9 cellular contexts compared by ENCODE assay signal in genomic region chr15:55402707-55403106, GRCh38. TPM values are rescaled to one million over a fixed set of nuclear protein-coding genes. Genes with fewer than 3 reads are reported as not detected.
DNase-seq lines count a peak whose midpoint lies in the region; ATAC-seq and TF ChIP-seq lines count a peak whose summit lies in the region.
"Had no signal": no experiment of that assay in that cellular context is flagged by ENCODE, and none has a peak within 500 bp of the region (broad histone marks: within the 10 kb centered on the region; RNA-seq: fewer than 3 reads in every experiment).

No MANE protein-coding gene starts in this region.

- H3K4me3 Mint-ChIP-seq in activated CD8-positive, alpha-beta T cell treated with anti-CD3 and anti-CD28 coated beads, Interleukin-2, amount 10 ng/mL, durations not matched to agents 7 days and 5 days = no peak overlapping the region
- peak overlapping the region in 1 of 8 donors; percentile 60 for H3K4me3 Mint-ChIP-seq in naive B cell

- DNase-seq in H4 (ENCODE audit: low spot score) (peak; percentile 14), naive B cell (no peak), DMS53 treated with DMSO at 0.1 percent for 48 hours (lab: John Stamatoyannopoulos, UW; ENCODE audit: unreplicated experiment) (no peak), testis (no peak), NCI-H748 treated with DMSO at 0.1 percent for 48 hours (lab: John Stamatoyannopoulos, UW) (no peak)
- DNase-seq in activated CD8-positive, alpha-beta T cell treated with anti-CD3 and anti-CD28 coated beads, Interleukin-2, amount 10 ng/mL, durations not matched to agents 7 days and 5 days = no peak
- DNase-seq: activated effector memory CD4-positive, alpha-beta T cell treated with Interleukin-2 at 50 U/mL for 16 hours; heart left ventricle had no signal

- no peaks in the 10 kb centered on the region for H3K9me3 ChIP-seq in testis
- H3K9me3 ChIP-seq: heart left ventricle had no signal

- H3K4me1 Mint-ChIP-seq in activated CD8-positive, alpha-beta T cell treated with anti-CD3 and anti-CD28 coated beads, Interleukin-2, amount 10 ng/mL, durations not matched to agents 7 days and 5 days (ENCODE audit: low read depth) = peaks cover 33% of the 10 kb centered on the region
- peaks cover 27 to 46% (median 27%) of the 10 kb centered on the region in 3 donors for H3K4me1 Mint-ChIP-seq in naive B cell

- H3K27ac ChIP-seq in testis = no peak overlapping the region

- no peaks in the 10 kb centered on the region for H3K4me1 ChIP-seq in testis

- ATAC-seq in GM18517 (IDR thresholded peaks at IDR 0.05; ENCODE audit: unreplicated experiment) = peak; percentile 55
- no peak for ATAC-seq in activated CD8-positive, alpha-beta T cell treated with anti-CD3 and anti-CD28 coated beads, Interleukin-2, amount 10 ng/mL, durations not matched to agents 7 days and 5 days
- ATAC-seq in naive B cell (ENCODE audit: low read depth in 2 of 2) = no peak
- ATAC-seq: heart left ventricle had no signal

- no peak for TF ChIP-seq POLR2A in testis (IDR thresholded peaks at IDR 0.05)

- H3K27me3 Mint-ChIP-seq in activated CD8-positive, alpha-beta T cell treated with anti-CD3 and anti-CD28 coated beads, Interleukin-2, amount 10 ng/mL, durations not matched to agents 7 days and 5 days (ENCODE audit: low read depth) = no peaks in the 10 kb centered on the region
- no peaks in the 10 kb centered on the region for H3K27me3 Mint-ChIP-seq in naive B cell

- H3K36me3 Mint-ChIP-seq in activated CD8-positive, alpha-beta T cell treated with anti-CD3 and anti-CD28 coated beads, Interleukin-2, amount 10 ng/mL, durations not matched to agents 7 days and 5 days (ENCODE audit: low read depth) = peaks cover 8% of the 10 kb centered on the region
- peaks cover 3 to 10% of the 10 kb centered on the region in 2 donors for H3K36me3 Mint-ChIP-seq in naive B cell

- H3K27ac Mint-ChIP-seq in activated CD8-positive, alpha-beta T cell treated with anti-CD3 and anti-CD28 coated beads, Interleukin-2, amount 10 ng/mL, durations not matched to agents 7 days and 5 days = peak overlapping the region; percentile 37
- peak overlapping the region in 4 of 6 donors; percentile 20 to 68 (median 36) for H3K27ac Mint-ChIP-seq in naive B cell

- POLR2A ChIA-PET in activated CD8-positive, alpha-beta T cell treated with anti-CD3 and anti-CD28 coated beads, Interleukin-2, amount 10 ng/mL, durations not matched to agents 7 days and 5 days (lab: Charles Lee) = no interaction called here

- intact Hi-C loops in testis (cut with DNase I; ENCODE audit: low total_unique reads) = no loop called here

- no peak for TF ChIP-seq CTCF in testis (IDR thresholded peaks at IDR 0.05)

- H3K9me3 Mint-ChIP-seq in activated CD8-positive, alpha-beta T cell treated with anti-CD3 and anti-CD28 coated beads, Interleukin-2, amount 10 ng/mL, durations not matched to agents 7 days and 5 days (ENCODE audit: insufficient read depth) = peaks cover 3% of the 10 kb centered on the region
- no peaks in the 10 kb centered on the region for H3K9me3 Mint-ChIP-seq in naive B cell

- no peaks in the 10 kb centered on the region for H3K27me3 ChIP-seq in testis
- H3K27me3 ChIP-seq: heart left ventricle had no signal

- H3K36me3 ChIP-seq in testis (ENCODE audit: low read depth, missing control alignments) = no peaks in the 10 kb centered on the region

- H3K4me3 ChIP-seq in testis = no peak overlapping the region
- H3K4me3 ChIP-seq: heart left ventricle had no signal

- CTCF ChIA-PET in activated CD8-positive, alpha-beta T cell treated with anti-CD3 and anti-CD28 coated beads, Interleukin-2, amount 10 ng/mL, durations not matched to agents 7 days and 5 days (lab: Charles Lee) = interaction anchor here (1.3 to 2.3 kb wide), 2 partner anchors 33 to 37 kb away, joined by 3 to 8 read pairs; no protein-coding TSS in a partner anchor

RNA-seq across cellular contexts. Expression of gene CCPG1, which starts 5.5 kb away (rescaled TPM):
- 79.0 and 90.7 TPM in 2 replicates for total RNA-seq in H4 (2014; rRNA removed; shearing (Covaris generic))
- 10 to 100 TPM in 1 of 2 experiments, 1 to 10 TPM in 1; 8.2 to 10.4 TPM for total RNA-seq in activated CD8-positive, alpha-beta T cell treated with anti-CD3 and anti-CD28 coated beads, Interleukin-2, amount 10 ng/mL, durations not matched to agents 7 days and 5 days
- polyA plus RNA-seq in naive B cell (ENCODE audit: low read depth in 6 of 6) (10 to 100 TPM; 21.1 to 44.1 (median 29.9) TPM), testis (ENCODE audit: insufficient read depth, low read depth, low replicate concordance) (25.6 TPM)
- 10 to 100 TPM; 21.6 to 37.1 TPM for total RNA-seq in testis

RNA-seq across cellular contexts. Expression of gene PIERCE2, which starts 5.6 kb away (rescaled TPM):
- total RNA-seq in H4 (2014; rRNA removed; shearing (Covaris generic)) = 1.3 and 6.5 TPM in 2 replicates
- not detected for total RNA-seq in activated CD8-positive, alpha-beta T cell treated with anti-CD3 and anti-CD28 coated beads, Interleukin-2, amount 10 ng/mL, durations not matched to agents 7 days and 5 days
- 1 to 10 TPM; 1.8 to 4.6 (median 2.6) TPM for polyA plus RNA-seq in naive B cell (ENCODE audit: low read depth in 6 of 6)
- total RNA-seq in testis = 1 to 10 TPM; 4.3 to 8.0 TPM
- polyA plus RNA-seq in testis (ENCODE audit: insufficient read depth, low read depth, low replicate concordance) = 16.0 TPM
